ENCODE assay signal across 3 cellular contexts in genomic region chrX:146604196-146604595, GRCh38.
"Had no signal": no experiment of that assay in that cellular context is flagged by ENCODE, and none has a peak within 500 bp of the region (broad histone marks: within the 10 kb centered on the region; RNA-seq: fewer than 3 reads in every experiment).

No MANE protein-coding gene starts in this region.

- H3K4me3 ChIP-seq: GM12878 had no signal

- DNase-seq: GDM1, GF-D8 had no signal

- ATAC-seq: GM12878 had no signal
